In genomic region chr16:28876016-28876659, GRCh38 we compare ENCODE assay signal across 26 cellular contexts. TPM values are rescaled to one million over a fixed set of nuclear protein-coding genes. Genes with fewer than 3 reads are reported as not detected.
DNase-seq lines count a peak whose midpoint lies in the region; ATAC-seq and TF ChIP-seq lines count a peak whose summit lies in the region.
"Had no signal": no experiment of that assay in that cellular context is flagged by ENCODE, and none has a peak within 500 bp of the region (broad histone marks: within the 10 kb centered on the region; RNA-seq: fewer than 3 reads in every experiment).

No MANE protein-coding gene starts in this region.

- no peak overlapping the region for H2AFZ ChIP-seq in IMR-90 (replicated peaks; ENCODE audit: low read length, poor library complexity)
- H2AFZ ChIP-seq: hepatocyte had no signal

- H3K27ac ChIP-seq in BLaER1 (peak overlapping the region; percentile 63), IMR-90 (ENCODE audit: insufficient read depth, low read length) (no peak overlapping the region), endodermal cell (ENCODE audit: low read depth, low read length) (peak overlapping the region; percentile 44), gastroesophageal sphincter (no peak overlapping the region)
- H3K27ac ChIP-seq: C4-2B, hepatocyte, neutrophil, prostate gland, suprapubic skin had no signal

- no peaks in the 10 kb centered on the region for H3K27me3 ChIP-seq in BLaER1
- H3K27me3 ChIP-seq in IMR-90 (ENCODE audit: control insufficient read depth, insufficient read depth, low read length) = no peaks in the 10 kb centered on the region
- peaks cover 9% of the 10 kb centered on the region for H3K27me3 ChIP-seq in endodermal cell (ENCODE audit: control insufficient read depth, insufficient read depth, low read length, poor library complexity, severe bottlenecking)
- H3K27me3 ChIP-seq in gastroesophageal sphincter = peaks cover 13% of the 10 kb centered on the region
- H3K27me3 ChIP-seq: hepatocyte had no signal

- CTCF ChIA-PET in IMR-90 (lab: Yijun Ruan, JAX) = interaction anchor here (1.6 kb wide), 1 partner anchor 69 kb away, joined by 4 read pairs; no protein-coding TSS in a partner anchor

- dilution Hi-C loops in IMR-90 (cut with HindIII; ENCODE audit: low sequenced_read_pairs, unreplicated experiment) = no loop called here

- peaks cover 11% of the 10 kb centered on the region for H3K27me3 Mint-ChIP-seq in endodermal cell (ENCODE audit: insufficient read depth)
- peaks cover 7% of the 10 kb centered on the region for H3K27me3 Mint-ChIP-seq in nephron progenitor cell (ENCODE audit: low read depth, poor library complexity)

- H3K9me3 Mint-ChIP-seq in endodermal cell (no peaks in the 10 kb centered on the region), nephron progenitor cell (no peaks in the 10 kb centered on the region)
- H3K9me3 Mint-ChIP-seq: activated CD4-positive, alpha-beta memory T cell treated with anti-CD3 and anti-CD28 coated beads for 36 hours; stimulated activated naive B cell treated with anti-CD40 and anti-IgM and Interleukin-4, amounts not matched to agents 10 μg/mL and 1 μg/mL and 100 μg/mL, for 72 hours; T-cell had no signal

- H3K4me2 ChIP-seq in BLaER1 = peak overlapping the region; percentile 74; the same call in 1 of the 2 replicates
- H3K4me2 ChIP-seq in IMR-90 (ENCODE audit: low read depth, low read length) = no peak overlapping the region
- H3K4me2 ChIP-seq: hepatocyte had no signal

- intact Hi-C loops in IMR-90 (cut with micrococcal nuclease) = no loop called here

- no peak overlapping the region for H2BK120ac ChIP-seq in IMR-90 (ENCODE audit: low read depth, low read length)

- TF ChIP-seq CTCF in IMR-90 (conservative IDR thresholded peaks at IDR 0.05; ENCODE audit: low read depth, low read length) (no peak), endodermal cell (conservative IDR thresholded peaks at IDR 0.05) (no peak), nephron progenitor cell (IDR thresholded peaks at IDR 0.05) (no peak), gastroesophageal sphincter (IDR thresholded peaks at IDR 0.05) (no peak)

- POLR2A ChIA-PET in IMR-90 (lab: Charles Lee; ENCODE audit: unreplicated experiment) = no interaction called here

- peaks cover 8 to 23% of the 10 kb centered on the region in 2 experiments; a peak in 3 of 4 replicates for H3K79me1 ChIP-seq in IMR-90 (ENCODE audit: low read depth in 1 of 2, low read length in 2 of 2)

- peak overlapping the region; percentile 37 for H2AK9ac ChIP-seq in IMR-90 (replicated peaks; ENCODE audit: low read depth, low read length, poor library complexity)

- no peak overlapping the region for H3K18ac ChIP-seq in IMR-90 (ENCODE audit: low read depth, low read length)

- H3K9ac ChIP-seq in BLaER1 (peak overlapping the region; percentile 55; the same call in 1 of the 2 replicates), IMR-90 (ENCODE audit: low read depth, low read length) (no peak overlapping the region), endodermal cell (ENCODE audit: extremely low read depth, low read length, poor library complexity, severe bottlenecking) (no peak overlapping the region)

- peaks cover 6% of the 10 kb centered on the region; the same call in 1 of the 2 replicates for H3K9me1 ChIP-seq in IMR-90 (ENCODE audit: insufficient read depth, low read length)

- H3K36me3 Mint-ChIP-seq in endodermal cell (ENCODE audit: low read depth) (peaks cover 19% of the 10 kb centered on the region), nephron progenitor cell (ENCODE audit: low read depth) (peaks cover 11% of the 10 kb centered on the region)
- H3K36me3 Mint-ChIP-seq: T-cell had no signal

- in situ Hi-C loops in IMR-90 (cut with MboI; ENCODE audit: low sequenced_read_pairs) = loop anchor here (5.0 kb wide), 1 partner anchor 46 kb away; no protein-coding TSS in a partner anchor

- H4K5ac ChIP-seq in IMR-90 (ENCODE audit: low read depth, low read length) = no peak overlapping the region

- H3K27ac Mint-ChIP-seq in endodermal cell (no peak overlapping the region), nephron progenitor cell (peak overlapping the region; percentile 95)
- H3K27ac Mint-ChIP-seq: activated CD4-positive, alpha-beta memory T cell treated with anti-CD3 and anti-CD28 coated beads for 36 hours; T-cell had no signal

- H4K8ac ChIP-seq in IMR-90 (ENCODE audit: low read depth in 2 of 2, low read length in 2 of 2) = no peak overlapping the region

- no peaks in the 10 kb centered on the region for H3K9me3 ChIP-seq in BLaER1
- H3K9me3 ChIP-seq in IMR-90 (ENCODE audit: control insufficient read depth, insufficient read depth, low read length) = no peaks in the 10 kb centered on the region
- no peaks in the 10 kb centered on the region for H3K9me3 ChIP-seq in endodermal cell (ENCODE audit: control insufficient read depth, low read length)
- H3K9me3 ChIP-seq in gastroesophageal sphincter = no peaks in the 10 kb centered on the region
- H3K9me3 ChIP-seq: neutrophil, prostate gland, suprapubic skin had no signal

- ATAC-seq in IMR-90 (ENCODE audit: low read depth) (no peak), gastroesophageal sphincter (no peak), GM18858 (IDR thresholded peaks at IDR 0.05; ENCODE audit: unreplicated experiment) (no peak)
- ATAC-seq: activated CD4-positive, CD25-positive, alpha-beta regulatory T cell treated with anti-CD3 and anti-CD28 coated beads, Interleukin-2, amount 50 U/mL, for 24 hours; PC-3; stimulated activated naive B cell treated with anti-CD40 and anti-IgM and Interleukin-4, amounts not matched to agents 10 μg/mL and 1 μg/mL and 100 μg/mL, for 72 hours; T-cell had no signal

- DNase-seq in IMR-90 = no peak
- DNase-seq in endodermal cell = no peak
- DNase-seq in nephron progenitor cell = no peak
- no peak for DNase-seq in SHP77 (lab: John Stamatoyannopoulos, UW)
- DNase-seq in activated gamma-delta T cell treated with Interleukin-2 at 50 U/mL for 16 hours = no peak
- DNase-seq: activated CD4-positive, alpha-beta memory T cell treated with anti-CD3 and anti-CD28 coated beads for 36 hours; activated effector memory CD4-positive, alpha-beta T cell treated with Interleukin-2 at 50 U/mL for 16 hours; Calu3; foreskin fibroblast; NCI-H1105; NCI-H1930; PC-3; SIG-M5; stimulated activated CD4-positive, alpha-beta T cell treated with anti-CD3 and anti-CD28 coated beads, Interleukin-4, amount 100 ng/mL, for 24 hours; stimulated activated naive B cell treated with anti-CD40 and anti-IgM and Interleukin-4, amounts not matched to agents 10 μg/mL and 1 μg/mL and 100 μg/mL, for 72 hours; T-cell had no signal

- H3K4me1 ChIP-seq in BLaER1 (peaks cover 68% of the 10 kb centered on the region), IMR-90 (ENCODE audit: control insufficient read depth, insufficient read depth, low read length) (peaks cover 7% of the 10 kb centered on the region; the same call in 1 of the 2 replicates), endodermal cell (ENCODE audit: control insufficient read depth, insufficient read depth, low read length) (peaks cover 3% of the 10 kb centered on the region), gastroesophageal sphincter (peaks cover 0 to 18% (median 12%) of the 10 kb centered on the region in 3 donors)

- no peak overlapping the region for H4K91ac ChIP-seq in IMR-90 (ENCODE audit: insufficient read depth, low read depth, low read length)

- TF ChIP-seq POLR2A in IMR-90 (IDR thresholded peaks at IDR 0.05; ENCODE audit: low read depth, low read length) = no peak
- no peak for TF ChIP-seq POLR2A in gastroesophageal sphincter (IDR thresholded peaks at IDR 0.05)

- H3K4me1 Mint-ChIP-seq in endodermal cell (peaks cover 10% of the 10 kb centered on the region), nephron progenitor cell (peaks cover 54% of the 10 kb centered on the region)

- no peak for TF ChIP-seq RAD21 in IMR-90 (IDR thresholded peaks at IDR 0.05; ENCODE audit: low read length)

- H2BK15ac ChIP-seq in IMR-90 (ENCODE audit: low read depth, low read length) = no peak overlapping the region

- no TSS peak for BruUV-seq in IMR-90 (replicated peaks; lab: Mats Ljungman, UMichigan)

- no peak overlapping the region for H2BK20ac ChIP-seq in IMR-90 (ENCODE audit: low read depth, low read length)

- H3K56ac ChIP-seq in IMR-90 (ENCODE audit: extremely low read depth, insufficient read depth, low read length) = no peak overlapping the region

- no peak overlapping the region for H3K4me3 Mint-ChIP-seq in endodermal cell
- no peak overlapping the region for H3K4me3 Mint-ChIP-seq in nephron progenitor cell
- H3K4me3 Mint-ChIP-seq: activated CD4-positive, alpha-beta memory T cell treated with anti-CD3 and anti-CD28 coated beads for 36 hours; stimulated activated naive B cell treated with anti-CD40 and anti-IgM and Interleukin-4, amounts not matched to agents 10 μg/mL and 1 μg/mL and 100 μg/mL, for 72 hours; T-cell had no signal

- H3K36me3 ChIP-seq in BLaER1 (peaks cover 44% of the 10 kb centered on the region), IMR-90 (ENCODE audit: control insufficient read depth, insufficient read depth, low read length) (peaks cover 29% of the 10 kb centered on the region), endodermal cell (ENCODE audit: control insufficient read depth, insufficient read depth, low read length) (peaks cover 15% of the 10 kb centered on the region), gastroesophageal sphincter (peaks cover 0 to 37% of the 10 kb centered on the region in 2 donors)

- no peak for TF ChIP-seq EP300 in gastroesophageal sphincter (IDR thresholded peaks at IDR 0.05)

- H3K23ac ChIP-seq in IMR-90 (ENCODE audit: low read depth, low read length) = no peak overlapping the region

- 50% methylated on average over 3 of the region's 17 CpGs; no CpG with 5 or more reads in 1 of the 2 experiments for WGBS in IMR-90 (ENCODE audit: extremely low coverage in 2 of 2, insufficient read length in 1 of 2), 2 experiments
- 79 to 89% methylated on average over 5 to 17 of the region's 17 CpGs for WGBS in endodermal cell (ENCODE audit: insufficient coverage in 1 of 2, insufficient read length in 1 of 2), 2 experiments
- 64% methylated on average over 3 of the region's 17 CpGs; no CpG with 5 or more reads in 1 of the 2 donors for WGBS in gastroesophageal sphincter (ENCODE audit: low coverage in 1 of 2), 2 donors

- H4K20me1 ChIP-seq in BLaER1 = peaks cover 18% of the 10 kb centered on the region
- H4K20me1 ChIP-seq in IMR-90 (ENCODE audit: insufficient read depth, low read length) = no peaks in the 10 kb centered on the region

- no peak overlapping the region for H3K14ac ChIP-seq in IMR-90 (replicated peaks; ENCODE audit: low read depth, low read length)

- no peak overlapping the region for H3K4ac ChIP-seq in IMR-90 (ENCODE audit: low read depth, low read length)

- H3K4me3 ChIP-seq in BLaER1 (no peak overlapping the region), IMR-90 (ENCODE audit: insufficient read depth, low read depth, low read length) (no peak overlapping the region), endodermal cell (ENCODE audit: low read length) (no peak overlapping the region), gastroesophageal sphincter (no peak overlapping the region)
- H3K4me3 ChIP-seq: hepatocyte, prostate gland, suprapubic skin had no signal

- H2BK5ac ChIP-seq in IMR-90 (ENCODE audit: low read depth, low read length, poor library complexity, severe bottlenecking) = no peak overlapping the region

- H2AK5ac ChIP-seq in IMR-90 (ENCODE audit: low read depth, low read length) = no peak overlapping the region

RNA-seq across cellular contexts. Expression of gene ATP2A1, which starts 2.1 kb away (rescaled TPM):
- total RNA-seq in IMR-90 (2012; rRNA removed) = under 0.01 TPM in 1 of 2 replicates, not detected in the other
- polyA plus RNA-seq in IMR-90 (2012; rRNA removed) = 0.56 and 0.63 TPM in 2 replicates
- 0.35 and 0.36 TPM in 2 replicates for polyA plus RNA-seq in IMR-90 (2012; cell fraction: cytosol; rRNA removed)
- 6.0 and 9.8 TPM in 2 replicates for polyA plus RNA-seq in IMR-90 (2012; cell fraction: nucleus; rRNA removed; ENCODE audit: low replicate concordance)
- 1 to 10 TPM; 4.7 to 7.7 TPM for total RNA-seq in endodermal cell
- 2.2 TPM for polyA plus RNA-seq in endodermal cell (2013, experiment 1 of 2)
- 3.7 TPM for polyA plus RNA-seq in endodermal cell (2013, experiment 2 of 2)
- total RNA-seq in gastroesophageal sphincter = under 1 TPM in 1 of 4 donors, not detected in 3; 0.31 TPM
- total RNA-seq: M059J had no signal

RNA-seq across cellular contexts. Expression of gene SH2B1, which starts 12.5 kb away (rescaled TPM):
- total RNA-seq in IMR-90 (2012; rRNA removed) (3.9 and 4.7 TPM in 2 replicates), endodermal cell (10 to 100 TPM; 56.5 to 63.4 TPM), gastroesophageal sphincter (10 to 100 TPM; 23.6 to 51.0 (median 28.3) TPM)
- polyA plus RNA-seq in IMR-90 (2012; rRNA removed) = 38.6 and 39.9 TPM in 2 replicates
- 21.8 and 35.0 TPM in 2 replicates for polyA plus RNA-seq in IMR-90 (2012; cell fraction: cytosol; rRNA removed)
- 206 and 313 TPM in 2 replicates for polyA plus RNA-seq in IMR-90 (2012; cell fraction: nucleus; rRNA removed; ENCODE audit: low replicate concordance)
- 42.6 TPM for polyA plus RNA-seq in endodermal cell (2013, experiment 1 of 2)
- polyA plus RNA-seq in endodermal cell (2013, experiment 2 of 2) = 33.7 TPM

RNA-seq across cellular contexts. Expression of gene TUFM, which starts 30.0 kb away (rescaled TPM):
- total RNA-seq in IMR-90 (2012; rRNA removed) = 80.3 and 88.0 TPM in 2 replicates
- polyA plus RNA-seq in IMR-90 (2012; rRNA removed) = 126 and 131 TPM in 2 replicates
- 136 and 158 TPM in 2 replicates for polyA plus RNA-seq in IMR-90 (2012; cell fraction: cytosol; rRNA removed)
- polyA plus RNA-seq in IMR-90 (2012; cell fraction: nucleus; rRNA removed; ENCODE audit: low replicate concordance) = 224 and 380 TPM in 2 replicates
- total RNA-seq in endodermal cell = 100 to 1,000 TPM; 158 to 165 TPM
- 116 TPM for polyA plus RNA-seq in endodermal cell (2013, experiment 1 of 2)
- polyA plus RNA-seq in endodermal cell (2013, experiment 2 of 2) = 105 TPM
- 10 to 100 TPM; 72.2 to 91.9 (median 85.3) TPM for total RNA-seq in gastroesophageal sphincter

RNA-seq across cellular contexts. Expression of gene RABEP2, which starts 48.9 kb away (rescaled TPM):
- total RNA-seq in IMR-90 (2012; rRNA removed) (12.2 and 14.4 TPM in 2 replicates), endodermal cell (10 to 100 TPM; 16.1 to 19.2 TPM), gastroesophageal sphincter (10 to 100 TPM; 18.9 to 30.2 (median 24.9) TPM)
- polyA plus RNA-seq in IMR-90 (2012; rRNA removed) = 20.0 and 21.9 TPM in 2 replicates
- polyA plus RNA-seq in IMR-90 (2012; cell fraction: cytosol; rRNA removed) = 30.5 and 31.9 TPM in 2 replicates
- polyA plus RNA-seq in IMR-90 (2012; cell fraction: nucleus; rRNA removed; ENCODE audit: low replicate concordance) = 31.9 and 59.2 TPM in 2 replicates
- polyA plus RNA-seq in endodermal cell (2013, experiment 1 of 2) = 7.8 TPM
- 6.0 TPM for polyA plus RNA-seq in endodermal cell (2013, experiment 2 of 2)

RNA-seq across cellular contexts. Expression of gene ATXN2L, which starts 53.3 kb away (rescaled TPM):
- total RNA-seq in IMR-90 (2012; rRNA removed) (10.3 and 12.9 TPM in 2 replicates), endodermal cell (100 to 1,000 TPM; 242 to 264 TPM), gastroesophageal sphincter (10 to 100 TPM; 44.4 to 65.1 (median 56.9) TPM)
- polyA plus RNA-seq in IMR-90 (2012; rRNA removed) = 50.2 and 58.8 TPM in 2 replicates
- 38.2 and 65.5 TPM in 2 replicates for polyA plus RNA-seq in IMR-90 (2012; cell fraction: cytosol; rRNA removed)
- polyA plus RNA-seq in IMR-90 (2012; cell fraction: nucleus; rRNA removed; ENCODE audit: low replicate concordance) = 162 and 355 TPM in 2 replicates
- 249 TPM for polyA plus RNA-seq in endodermal cell (2013, experiment 1 of 2)
- polyA plus RNA-seq in endodermal cell (2013, experiment 2 of 2) = 202 TPM

Comparison
In these comparisons a context has a peak if more than half of its experiments do, and no peak if none do; other contexts are left out.
1. H3K27ac ChIP-seq: peak in BLaER1 (single experiment) and endodermal cell (single experiment); none in IMR-90 (single experiment) and gastroesophageal sphincter (0 of 4).